In genomic region chr3:177770821-177771220, GRCh38 we compare ENCODE assay signal across 15 cellular contexts.
DNase-seq lines count a peak whose midpoint lies in the region; ATAC-seq and TF ChIP-seq lines count a peak whose summit lies in the region.
"Had no signal": no experiment of that assay in that cellular context is flagged by ENCODE, and none has a peak within 500 bp of the region (broad histone marks: within the 10 kb centered on the region; RNA-seq: fewer than 3 reads in every experiment).

No MANE protein-coding gene starts in this region.

- peak overlapping the region; percentile 17 for H3K27ac ChIP-seq in PC-3 (ENCODE audit: low read length)
- peak overlapping the region; percentile 0 for H3K27ac ChIP-seq in neural progenitor cell
- no peak overlapping the region for H3K27ac ChIP-seq in A673 (ENCODE audit: low read depth, low read length, poor library complexity, severe bottlenecking)

- H3K4me3 ChIP-seq in PC-3 (ENCODE audit: low read length) = no peak overlapping the region
- no peak overlapping the region for H3K4me3 ChIP-seq in neural progenitor cell
- no peak overlapping the region for H3K4me3 ChIP-seq in HAP-1
- no peak overlapping the region for H3K4me3 ChIP-seq in A673 (ENCODE audit: low read depth, low read length, poor library complexity, severe bottlenecking)
- H3K4me3 ChIP-seq: dorsolateral prefrontal cortex, skin epidermis had no signal

- peaks cover 29% of the 10 kb centered on the region for H3K4me1 Mint-ChIP-seq in neural progenitor cell
- no peaks in the 10 kb centered on the region for H3K4me1 Mint-ChIP-seq in activated T-cell treated with anti-CD3 and anti-CD28 coated beads, Interleukin-2, amount 50 U/mL, for 4 hours (ENCODE audit: low read depth)

- intact Hi-C loops in PC-3 (cut with micrococcal nuclease) (loop anchor here (10.0 kb wide), 1 partner anchor 614 kb away; no protein-coding TSS in a partner anchor), A673 (cut with micrococcal nuclease; ENCODE audit: unreplicated experiment) (loop anchor here (10.0 kb wide), 3 partner anchors 326 to 716 kb away; partner anchors contain the start of gene TBL1XR1)

- H4K20me1 ChIP-seq in PC-3 (ENCODE audit: low read length) (no peaks in the 10 kb centered on the region), neural progenitor cell (ENCODE audit: low read depth) (no peaks in the 10 kb centered on the region)

- H3K9ac ChIP-seq in PC-3 (ENCODE audit: low read length) = no peak overlapping the region
- no peak overlapping the region for H3K9ac ChIP-seq in neural progenitor cell

- H3K4me2 ChIP-seq in PC-3 (ENCODE audit: low read length) (peak overlapping the region; percentile 33), neural progenitor cell (peak overlapping the region; percentile 52)

- ATAC-seq in PC-3 = peak; percentile 88
- no peak for ATAC-seq in GM21515 (IDR thresholded peaks at IDR 0.05; ENCODE audit: unreplicated experiment)
- ATAC-seq in activated T-cell treated with anti-CD3 and anti-CD28 coated beads, Interleukin-2, amount 50 U/mL, for 4 hours = no peak

- H3K79me2 ChIP-seq in PC-3 (ENCODE audit: low read length) (no peaks in the 10 kb centered on the region), neural progenitor cell (ENCODE audit: low read depth) (no peaks in the 10 kb centered on the region)

- H3K27ac Mint-ChIP-seq in neural progenitor cell = no peak overlapping the region
- H3K27ac Mint-ChIP-seq: activated naive CD8-positive, alpha-beta T cell; nephron progenitor cell had no signal

- H2AFZ ChIP-seq in PC-3 (ENCODE audit: low read length) (peak overlapping the region; percentile 19; the same call in 1 of the 2 replicates), neural progenitor cell (replicated peaks) (no peak overlapping the region)

- DNase-seq in A172 (ENCODE audit: low spot score) = peak; percentile 19
- peak; percentile 86 for DNase-seq in PC-3
- peak; percentile 75 for DNase-seq in dedifferentiated amniotic fluid mesenchymal stem cell (ENCODE audit: extremely low spot score)
- DNase-seq in neural progenitor cell (ENCODE audit: low spot score) = no peak
- no peak for DNase-seq in HAP-1 (ENCODE audit: low spot score in 2 of 2)
- DNase-seq in A673 (ENCODE audit: low spot score) = no peak
- DNase-seq in activated T-cell treated with anti-CD3 and anti-CD28 coated beads, Interleukin-2, amount 50 U/mL, for 4 hours = no peak
- DNase-seq: 8988T, dorsolateral prefrontal cortex, head of caudate nucleus, NCI-H2107, nephron progenitor cell had no signal

- H3K4me3 Mint-ChIP-seq in neural progenitor cell = no peak overlapping the region
- H3K4me3 Mint-ChIP-seq in activated T-cell treated with anti-CD3 and anti-CD28 coated beads, Interleukin-2, amount 50 U/mL, for 4 hours = no peak overlapping the region
- H3K4me3 Mint-ChIP-seq: activated naive CD8-positive, alpha-beta T cell; nephron progenitor cell had no signal

- no peaks in the 10 kb centered on the region for H3K36me3 ChIP-seq in PC-3 (ENCODE audit: low read depth, low read length)
- no peaks in the 10 kb centered on the region for H3K36me3 ChIP-seq in neural progenitor cell
- H3K36me3 ChIP-seq in HAP-1 (replicated peaks) = no peaks in the 10 kb centered on the region
- no peaks in the 10 kb centered on the region for H3K36me3 ChIP-seq in A673 (ENCODE audit: insufficient read depth, low read length, poor library complexity, severe bottlenecking)

- POLR2A ChIA-PET in PC-3 (lab: Charles Lee; ENCODE audit: unreplicated experiment) = no interaction called here
- POLR2A ChIA-PET in A673 (lab: Charles Lee; ENCODE audit: low non-redundant PET) = no interaction called here

- in situ Hi-C loops in HAP-1 (cut with MboI; ENCODE audit: low sequenced_read_pairs) = no loop called here

- H3K4me1 ChIP-seq in PC-3 (ENCODE audit: insufficient read depth, low read length) = peaks cover 22% of the 10 kb centered on the region
- peaks cover 46% of the 10 kb centered on the region for H3K4me1 ChIP-seq in neural progenitor cell
- no peaks in the 10 kb centered on the region for H3K4me1 ChIP-seq in HAP-1
- H3K4me1 ChIP-seq in A673 (ENCODE audit: insufficient read depth, low read length, poor library complexity, severe bottlenecking) = no peaks in the 10 kb centered on the region

- H3K9me3 ChIP-seq in PC-3 (ENCODE audit: low read length) (no peaks in the 10 kb centered on the region), neural progenitor cell (ENCODE audit: low read depth) (peaks cover 5% of the 10 kb centered on the region), HAP-1 (no peaks in the 10 kb centered on the region), A673 (ENCODE audit: low read depth, low read length, poor library complexity, severe bottlenecking) (no peaks in the 10 kb centered on the region)

- H3K9me2 ChIP-seq in PC-3 (replicated peaks; ENCODE audit: low read length) = no peaks in the 10 kb centered on the region

- H3K27me3 ChIP-seq in PC-3 (ENCODE audit: low read length) (no peaks in the 10 kb centered on the region), neural progenitor cell (no peaks in the 10 kb centered on the region), HAP-1 (ENCODE audit: low read depth) (peaks cover 2% of the 10 kb centered on the region; the same call in 1 of the 2 replicates), A673 (replicated peaks; ENCODE audit: insufficient read depth, low read depth, low read length, poor library complexity) (no peaks in the 10 kb centered on the region)
- H3K27me3 ChIP-seq: dorsolateral prefrontal cortex had no signal

- H3K36me3 Mint-ChIP-seq in neural progenitor cell = peaks cover 2% of the 10 kb centered on the region
- peaks cover 2% of the 10 kb centered on the region for H3K36me3 Mint-ChIP-seq in activated T-cell treated with anti-CD3 and anti-CD28 coated beads, Interleukin-2, amount 50 U/mL, for 4 hours (ENCODE audit: insufficient read depth)

- H3K27me3 Mint-ChIP-seq in neural progenitor cell (ENCODE audit: insufficient read depth, low read depth) = peaks cover 2% of the 10 kb centered on the region
- H3K27me3 Mint-ChIP-seq in activated T-cell treated with anti-CD3 and anti-CD28 coated beads, Interleukin-2, amount 50 U/mL, for 4 hours (ENCODE audit: low read depth) = no peaks in the 10 kb centered on the region
- H3K27me3 Mint-ChIP-seq: activated naive CD8-positive, alpha-beta T cell had no signal

- CTCF ChIA-PET in PC-3 (lab: Charles Lee) (interaction anchor here (0.5 kb wide), 1 partner anchor 9 kb away, joined by 11 read pairs; no protein-coding TSS in a partner anchor), A673 (lab: Charles Lee) (no interaction called here)

- no TSS peak for BruUV-seq in PC-3 (replicated peaks; lab: Mats Ljungman, UMichigan)
- no TSS peak for BruUV-seq in A673 (replicated peaks; lab: Mats Ljungman, UMichigan)

- TF ChIP-seq CTCF in PC-3 (conservative IDR thresholded peaks at IDR 0.05; ENCODE audit: low read depth, low read length) (no peak), neural progenitor cell (IDR thresholded peaks at IDR 0.05) (no peak), A673 (conservative IDR thresholded peaks at IDR 0.05; ENCODE audit: low read depth, low read length) (no peak)

- H3F3A ChIP-seq in PC-3 (ENCODE audit: low read length, unreplicated experiment) = no peaks in the 10 kb centered on the region
- H3F3A ChIP-seq in neural progenitor cell (ENCODE audit: low read depth) = peaks cover 14% of the 10 kb centered on the region

- H3K9me3 Mint-ChIP-seq in neural progenitor cell = peaks cover 18% of the 10 kb centered on the region
- H3K9me3 Mint-ChIP-seq in activated T-cell treated with anti-CD3 and anti-CD28 coated beads, Interleukin-2, amount 50 U/mL, for 4 hours = peaks cover 12% of the 10 kb centered on the region

Comparison
In these comparisons a context has a peak if more than half of its experiments do, and no peak if none do; other contexts are left out.
1. DNase-seq: peak in A172 (single experiment), PC-3 (single experiment) and dedifferentiated amniotic fluid mesenchymal stem cell (single experiment); none in neural progenitor cell (single experiment), HAP-1 (0 of 2), A673 (single experiment) and activated T-cell treated with anti-CD3 and anti-CD28 coated beads, Interleukin-2, amount 50 U/mL, for 4 hours (single experiment).